In the genomic region with DNA sequence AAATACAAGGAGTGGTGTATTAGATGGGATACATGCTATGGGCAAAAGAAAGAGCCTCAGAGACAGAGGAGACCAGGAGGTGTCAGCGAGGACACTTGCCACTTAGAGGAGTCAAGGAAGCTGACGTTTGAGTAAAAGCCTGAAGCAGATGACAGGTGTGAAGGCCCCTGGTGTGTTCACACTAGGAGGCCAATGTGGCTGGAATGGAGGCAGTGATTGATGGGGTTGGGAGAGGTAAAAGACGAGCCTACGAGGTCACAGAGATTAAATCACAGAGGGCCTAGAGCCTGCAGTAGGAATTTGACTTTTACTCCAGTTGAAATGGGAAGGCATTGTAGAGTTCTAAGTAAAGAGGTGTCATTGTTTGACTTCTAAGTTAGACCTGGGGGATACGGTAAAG, we compare ENCODE assay signal across 17 cellular contexts. TPM values are rescaled to one million over a fixed set of nuclear protein-coding genes. Genes with fewer than 3 reads are reported as not detected.
A peak's percentile ranks its signal among the peaks of the same experiment; 100 is the strongest.
DNase-seq lines count a peak whose midpoint lies in the region; ATAC-seq and TF ChIP-seq lines count a peak whose summit lies in the region.
"Had no signal": no experiment of that assay in that cellular context is flagged by ENCODE, and none has a peak within 500 bp of the region (broad histone marks: within the 10 kb centered on the region; RNA-seq: fewer than 3 reads in every experiment).

No MANE protein-coding gene starts in this region.

- CTCF ChIA-PET in PC-3 (lab: Charles Lee): interaction anchor here (0.8 kb wide), 1 partner anchor 37 kb away, joined by 3 read pairs; no protein-coding TSS in a partner anchor

- no peaks in the 10 kb centered on the region for H3K36me3 ChIP-seq in PC-3 (ENCODE audit: low read depth, low read length)
- H3K36me3 ChIP-seq: gastroesophageal sphincter, thyroid gland had no signal

- no peaks in the 10 kb centered on the region for H3K27me3 Mint-ChIP-seq in T-helper 1 cell treated with Interleukin-12 subunit alpha and Interleukin-12 subunit beta and Interleukin-4 antibody, amounts not matched to agents 30 μg/mL and 1 μg/mL, for 36 hours (ENCODE audit: low read depth)
- H3K27me3 Mint-ChIP-seq in natural killer cell (ENCODE audit: low read depth in 2 of 2): peaks cover 0 to 10% of the 10 kb centered on the region in 2 donors

- intact Hi-C loops in PC-3 (cut with micrococcal nuclease): no loop called here
- intact Hi-C loops in natural killer cell (cut with micrococcal nuclease): loop anchor here (1.0 kb wide), 1 partner anchor 39 kb away; no protein-coding TSS in a partner anchor

- no peak for DNase-seq in T-helper 1 cell
- no peak for DNase-seq in PC-3
- DNase-seq in natural killer cell: peak; percentile 38
- DNase-seq in Ammon's horn (ENCODE audit: low spot score): no peak
- no peak for DNase-seq in medulla oblongata (ENCODE audit: extremely low spot score)
- DNase-seq: C1 segment of cervical spinal cord, NCI-H2081 treated with DMSO at 0.1 percent for 48 hours, NCI-H524, posterior cingulate gyrus, thyroid gland had no signal

- H3K4me1 Mint-ChIP-seq in T-helper 1 cell treated with Interleukin-12 subunit alpha and Interleukin-12 subunit beta and Interleukin-4 antibody, amounts not matched to agents 30 μg/mL and 1 μg/mL, for 36 hours (ENCODE audit: low read depth): peaks cover 41% of the 10 kb centered on the region
- H3K4me1 Mint-ChIP-seq in natural killer cell: peaks cover 52 to 56% of the 10 kb centered on the region in 2 donors

- no peak overlapping the region for H2AFZ ChIP-seq in PC-3 (ENCODE audit: low read length)

- no peaks in the 10 kb centered on the region for H3K36me3 Mint-ChIP-seq in T-helper 1 cell treated with Interleukin-12 subunit alpha and Interleukin-12 subunit beta and Interleukin-4 antibody, amounts not matched to agents 30 μg/mL and 1 μg/mL, for 36 hours (ENCODE audit: low read depth)
- no peaks in the 10 kb centered on the region for H3K36me3 Mint-ChIP-seq in natural killer cell

- H3K27me3 ChIP-seq in PC-3 (ENCODE audit: low read length): no peaks in the 10 kb centered on the region
- H3K27me3 ChIP-seq: gastroesophageal sphincter, thyroid gland had no signal

- POLR2A ChIA-PET in PC-3 (lab: Charles Lee; ENCODE audit: unreplicated experiment): interaction anchor here (0.6 kb wide), 1 partner anchor 23 kb away, joined by 3 read pairs; no protein-coding TSS in a partner anchor

- no peaks in the 10 kb centered on the region for H3K9me3 ChIP-seq in PC-3 (ENCODE audit: low read length)
- H3K9me3 ChIP-seq: gastroesophageal sphincter, thyroid gland had no signal

- H3K9ac ChIP-seq in PC-3 (ENCODE audit: low read length): no peak overlapping the region

- H3K4me2 ChIP-seq in PC-3 (ENCODE audit: low read length): peak overlapping the region; percentile 37; the same call in 1 of the 2 replicates
- H3K4me2 ChIP-seq: smooth muscle cell had no signal

- H3K4me3 Mint-ChIP-seq in T-helper 1 cell treated with Interleukin-12 subunit alpha and Interleukin-12 subunit beta and Interleukin-4 antibody, amounts not matched to agents 30 μg/mL and 1 μg/mL, for 36 hours: no peak overlapping the region
- peak overlapping the region; percentile 72 for H3K4me3 Mint-ChIP-seq in natural killer cell

- TF ChIP-seq CTCF in PC-3 (conservative IDR thresholded peaks at IDR 0.05; ENCODE audit: low read depth, low read length): no peak
- no peak for TF ChIP-seq CTCF in natural killer cell (IDR thresholded peaks at IDR 0.05)

- H3K4me1 ChIP-seq in PC-3 (ENCODE audit: insufficient read depth, low read length): peaks cover 35% of the 10 kb centered on the region
- H3K4me1 ChIP-seq: gastroesophageal sphincter, thyroid gland had no signal

- no TSS peak for BruUV-seq in PC-3 (replicated peaks; lab: Mats Ljungman, UMichigan)

- no peaks in the 10 kb centered on the region for H3K79me2 ChIP-seq in PC-3 (ENCODE audit: low read length)

- no peaks in the 10 kb centered on the region for H3F3A ChIP-seq in PC-3 (ENCODE audit: low read length, unreplicated experiment)

- no peaks in the 10 kb centered on the region for H4K20me1 ChIP-seq in PC-3 (ENCODE audit: low read length)

- ATAC-seq in GM18867 (IDR thresholded peaks at IDR 0.05; ENCODE audit: unreplicated experiment) (peak; percentile 6), PC-3 (no peak), natural killer cell (peak; percentile 24 to 44 (median 39)), HG02885 (IDR thresholded peaks at IDR 0.05; ENCODE audit: poor library complexity, unreplicated experiment) (no peak)
- ATAC-seq: gastroesophageal sphincter had no signal

- peak overlapping the region; percentile 22 for H3K27ac ChIP-seq in PC-3 (ENCODE audit: low read length)
- H3K27ac ChIP-seq: 22Rv1, gastroesophageal sphincter, HL-60, thyroid gland had no signal

- no peaks in the 10 kb centered on the region for H3K9me3 Mint-ChIP-seq in T-helper 1 cell treated with Interleukin-12 subunit alpha and Interleukin-12 subunit beta and Interleukin-4 antibody, amounts not matched to agents 30 μg/mL and 1 μg/mL, for 36 hours
- H3K9me3 Mint-ChIP-seq in natural killer cell: no peaks in the 10 kb centered on the region

- H3K9me2 ChIP-seq in PC-3 (replicated peaks; ENCODE audit: low read length): no peaks in the 10 kb centered on the region

- peak overlapping the region; percentile 74 for H3K27ac Mint-ChIP-seq in T-helper 1 cell treated with Interleukin-12 subunit alpha and Interleukin-12 subunit beta and Interleukin-4 antibody, amounts not matched to agents 30 μg/mL and 1 μg/mL, for 36 hours
- peak overlapping the region; percentile 86 to 93 for H3K27ac Mint-ChIP-seq in natural killer cell

- no peak overlapping the region for H3K4me3 ChIP-seq in PC-3 (ENCODE audit: low read length)
- H3K4me3 ChIP-seq: gastroesophageal sphincter, smooth muscle cell, thyroid gland had no signal

RNA-seq across cellular contexts. Expression of a gene that starts 12.0 kb away (rescaled TPM):
- total RNA-seq in PC-3 (2014; rRNA removed) (21.4 and 31.1 TPM in 2 replicates), natural killer cell (10 to 100 TPM; 49.7 to 95.2 (median 60.2) TPM)

RNA-seq across cellular contexts. Expression of a gene that starts 24.3 kb away (rescaled TPM):
- 117 and 121 TPM in 2 replicates for total RNA-seq in PC-3 (2014; rRNA removed)
- 1 to 10 TPM; 5.4 to 8.8 (median 7.2) TPM for total RNA-seq in natural killer cell

Comparison
In these comparisons a context has a peak if more than half of its experiments do, and no peak if none do; other contexts are left out.
1. ATAC-seq: peak in GM18867 (single experiment) and natural killer cell (3 of 3); none in PC-3 (single experiment) and HG02885 (single experiment).
2. RNA of a gene that starts 24.3 kb away (total RNA-seq): 117 to 121 TPM in PC-3; 5.4 to 8.8 TPM in natural killer cell; every median in the first group is over 10 times any median in the second.